In the genomic region with DNA sequence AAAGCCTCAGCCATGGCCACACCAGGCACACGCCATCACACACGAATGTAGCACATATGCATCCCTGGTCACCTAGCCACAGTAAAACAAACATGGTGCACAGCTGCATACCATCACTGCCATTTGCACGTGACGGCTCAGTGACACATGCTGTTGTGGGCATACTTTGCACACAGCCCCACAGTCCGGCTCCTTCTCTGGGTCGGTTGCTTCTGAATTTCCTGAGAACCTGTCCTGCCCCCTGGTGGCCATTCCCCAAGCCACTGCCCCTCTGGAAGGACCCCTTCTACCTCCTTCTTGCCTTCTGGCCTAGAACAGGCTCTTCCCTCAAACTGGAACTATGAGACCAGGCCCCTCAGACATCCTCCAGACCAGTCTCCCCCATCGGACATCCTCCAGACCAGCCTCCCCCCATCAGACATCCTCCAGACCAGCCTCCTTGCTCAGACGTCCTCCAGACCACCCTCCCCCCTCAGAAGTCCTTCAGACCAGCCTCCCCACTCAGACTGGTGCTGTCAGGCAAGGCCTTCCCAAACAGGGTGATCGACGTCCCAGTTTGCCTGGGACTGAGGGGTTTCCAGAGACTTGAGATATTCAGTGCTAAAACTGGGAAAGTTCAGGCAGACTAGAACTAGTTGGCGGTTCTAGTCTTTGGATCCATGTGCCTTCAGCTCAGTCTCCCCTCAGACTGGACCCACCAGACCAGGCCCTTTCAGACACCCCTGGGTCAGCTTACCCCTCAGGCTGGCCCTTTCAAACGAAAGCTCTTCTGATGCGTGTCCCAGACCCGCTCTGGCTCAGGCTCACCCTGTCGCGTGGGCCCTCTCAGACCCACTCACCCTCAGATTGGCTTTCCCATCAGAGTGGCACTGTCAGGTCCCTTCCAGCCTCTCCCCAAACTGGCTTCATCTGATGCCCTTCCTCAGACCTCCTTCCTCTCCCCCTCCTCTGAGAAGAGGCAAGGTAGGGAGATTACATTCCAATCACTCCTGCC, we compare ENCODE assay signal across 8 cellular contexts. TPM values are rescaled to one million over a fixed set of nuclear protein-coding genes. Genes with fewer than 3 reads are reported as not detected.
DNase-seq lines count a peak whose midpoint lies in the region; ATAC-seq and TF ChIP-seq lines count a peak whose summit lies in the region.
"Had no signal": no experiment of that assay in that cellular context is flagged by ENCODE, and none has a peak within 500 bp of the region (broad histone marks: within the 10 kb centered on the region; RNA-seq: fewer than 3 reads in every experiment).

No MANE protein-coding gene starts in this region.

- no peaks in the 10 kb centered on the region for H3K4me1 Mint-ChIP-seq in activated CD4-positive, alpha-beta T cell treated with anti-CD3 and anti-CD28 coated beads for 36 hours

- CTCF ChIA-PET in activated CD4-positive, alpha-beta T cell treated with anti-CD3 and anti-CD28 coated beads for 36 hours (lab: Charles Lee), result interaction anchor here (0.5 to 2.6 kb wide), 19 partner anchors 8 to 254 kb away, joined by 3 to 17 read pairs (median 3); no protein-coding TSS in a partner anchor

- no peak overlapping the region for H3K4me3 Mint-ChIP-seq in activated CD4-positive, alpha-beta T cell treated with anti-CD3 and anti-CD28 coated beads for 36 hours
- H3K4me3 Mint-ChIP-seq: dendritic cell treated with granulocyte-macrophage colony-stimulating factor and Interleukin-4, amounts not matched to agents 40 ng/mL and 50 ng/mL, for 4 days had no signal

- H3K27me3 Mint-ChIP-seq in activated CD4-positive, alpha-beta T cell treated with anti-CD3 and anti-CD28 coated beads for 36 hours, result peaks cover 7% of the 10 kb centered on the region

- DNase-seq in NCI-H1694 treated with DMSO at 0.1 percent for 48 hours (lab: John Stamatoyannopoulos, UW) (peak; percentile 30), medulla oblongata (ENCODE audit: extremely low spot score) (peak; percentile 84)
- DNase-seq in activated CD4-positive, alpha-beta T cell treated with anti-CD3 and anti-CD28 coated beads for 36 hours, result peak; percentile 84
- peak; percentile 10 for DNase-seq in effector CD8-positive, alpha-beta T cell (lab: John Stamatoyannopoulos, UW)
- peak; percentile 83 for DNase-seq in stimulated activated CD8-positive, alpha-beta memory T cell treated with anti-CD3 and anti-CD28 coated beads, Interleukin-4, amount 100 ng/mL, for 48 hours

- H3K27ac Mint-ChIP-seq in activated CD4-positive, alpha-beta T cell treated with anti-CD3 and anti-CD28 coated beads for 36 hours, result no peak overlapping the region
- H3K27ac Mint-ChIP-seq: dendritic cell treated with granulocyte-macrophage colony-stimulating factor and Interleukin-4, amounts not matched to agents 40 ng/mL and 50 ng/mL, for 4 days had no signal

- intact Hi-C loops in activated CD4-positive, alpha-beta T cell treated with anti-CD3 and anti-CD28 coated beads for 36 hours (cut with DNase I, micrococcal nuclease), result loop anchor here (1.0 to 2.0 kb wide), 4 partner anchors 46 to 143 kb away; no protein-coding TSS in a partner anchor

- POLR2A ChIA-PET in activated CD4-positive, alpha-beta T cell treated with anti-CD3 and anti-CD28 coated beads for 36 hours (lab: Charles Lee), result no interaction called here

- no peaks in the 10 kb centered on the region for H3K9me3 Mint-ChIP-seq in activated CD4-positive, alpha-beta T cell treated with anti-CD3 and anti-CD28 coated beads for 36 hours (ENCODE audit: low read depth)
- H3K9me3 Mint-ChIP-seq: dendritic cell treated with granulocyte-macrophage colony-stimulating factor and Interleukin-4, amounts not matched to agents 40 ng/mL and 50 ng/mL, for 4 days had no signal

- TF ChIP-seq CTCF in GM12872 (IDR thresholded peaks at IDR 0.05; ENCODE audit: insufficient read depth, low read depth, low read length), result peak; percentile 79

- ATAC-seq in activated CD4-positive, alpha-beta T cell treated with anti-CD3 and anti-CD28 coated beads for 36 hours, result peak; percentile 84
- no peak for ATAC-seq in GM19467 (IDR thresholded peaks at IDR 0.05; ENCODE audit: unreplicated experiment)

- no peaks in the 10 kb centered on the region for H3K36me3 Mint-ChIP-seq in activated CD4-positive, alpha-beta T cell treated with anti-CD3 and anti-CD28 coated beads for 36 hours (ENCODE audit: low read depth)

RNA-seq across cellular contexts. Expression of a gene that starts 24.3 kb away (rescaled TPM):
- total RNA-seq in activated CD4-positive, alpha-beta T cell treated with anti-CD3 and anti-CD28 coated beads for 36 hours, result not detected

RNA-seq across cellular contexts. Expression of a gene that starts 42.4 kb away (rescaled TPM):
- total RNA-seq in activated CD4-positive, alpha-beta T cell treated with anti-CD3 and anti-CD28 coated beads for 36 hours, result not detected

Comparison
In these comparisons a context has a peak if more than half of its experiments do, and no peak if none do; other contexts are left out.
1. DNase-seq: peak in every context shown above with its lines; median percentile 84 in activated CD4-positive, alpha-beta T cell treated with anti-CD3 and anti-CD28 coated beads for 36 hours; 84 in medulla oblongata; 83 in stimulated activated CD8-positive, alpha-beta memory T cell treated with anti-CD3 and anti-CD28 coated beads, Interleukin-4, amount 100 ng/mL, for 48 hours; 30 in NCI-H1694 treated with DMSO at 0.1 percent for 48 hours; 10 in effector CD8-positive, alpha-beta T cell.